ENCODE assay signal across 27 cellular contexts in the genomic region with DNA sequence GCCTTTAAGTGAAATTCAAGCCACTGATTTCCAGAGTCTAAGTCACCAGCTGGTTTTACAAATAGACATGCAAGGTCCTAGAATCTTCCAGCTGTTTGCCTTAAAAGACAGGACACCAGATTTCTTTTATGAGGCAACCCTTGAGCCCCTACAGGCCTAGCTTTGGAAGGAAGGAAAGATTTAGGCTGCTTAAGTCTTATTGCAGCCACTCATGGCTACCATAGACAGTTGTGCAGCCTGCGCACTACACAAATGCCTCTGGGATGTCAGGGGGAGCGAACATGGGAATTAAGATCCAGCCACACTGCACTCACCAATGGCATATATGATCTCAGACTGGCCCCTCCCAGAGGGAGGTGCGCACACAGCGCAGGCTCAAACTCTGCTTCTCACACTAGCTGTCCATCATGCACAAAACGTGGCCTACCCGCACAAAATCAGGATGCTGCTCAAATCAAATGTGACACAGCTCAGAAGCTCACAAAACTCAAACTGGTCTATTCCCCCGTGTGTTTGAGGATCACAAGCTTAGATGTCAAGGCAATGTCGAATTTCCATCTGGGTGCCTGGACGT. TPM values are rescaled to one million over a fixed set of nuclear protein-coding genes. Genes with fewer than 3 reads are reported as not detected.
A peak's percentile ranks its signal among the peaks of the same experiment; 100 is the strongest.
DNase-seq lines count a peak whose midpoint lies in the region; ATAC-seq and TF ChIP-seq lines count a peak whose summit lies in the region.
"Had no signal": no experiment of that assay in that cellular context is flagged by ENCODE, and none has a peak within 500 bp of the region (broad histone marks: within the 10 kb centered on the region; RNA-seq: fewer than 3 reads in every experiment).

No MANE protein-coding gene starts in this region.

- peak; percentile 60 for ATAC-seq in Right ventricle myocardium inferior
- ATAC-seq: stimulated activated naive CD8-positive, alpha-beta T cell treated with anti-CD3 and anti-CD28 coated beads, Interleukin-15, Interleukin-2, amounts not matched to agents 100 U/mL and 50 U/mL, for 24 hours; T-helper 17 cell had no signal

- H3K27ac Mint-ChIP-seq in chondrocyte (ENCODE audit: unreplicated experiment) = peak overlapping the region; percentile 12
- H3K27ac Mint-ChIP-seq in HFFc6 = no peak overlapping the region
- H3K27ac Mint-ChIP-seq: activated naive CD8-positive, alpha-beta T cell; T-helper 17 cell had no signal

- no peaks in the 10 kb centered on the region for H3K36me3 ChIP-seq in left ventricle myocardium inferior
- no peaks in the 10 kb centered on the region for H3K36me3 ChIP-seq in subcutaneous abdominal adipose tissue (ENCODE audit: control insufficient read depth in 5 of 5, insufficient read depth in 5 of 5, low read length in 5 of 5)
- H3K36me3 ChIP-seq in SJCRH30 = no peaks in the 10 kb centered on the region
- H3K36me3 ChIP-seq: thoracic aorta had no signal

- H3K9me3 Mint-ChIP-seq in chondrocyte (ENCODE audit: low read depth) (peaks cover 8% of the 10 kb centered on the region), HFFc6 (peaks cover 4% of the 10 kb centered on the region; the same call in 1 of the 2 replicates)
- H3K9me3 Mint-ChIP-seq: central memory CD8-positive, alpha-beta T cell had no signal

- intact Hi-C loops in Right ventricle myocardium inferior (cut with DNase I) = no loop called here
- intact Hi-C loops in cardiac septum (cut with DNase I) = no loop called here
- intact Hi-C loops in left ventricle myocardium inferior (cut with micrococcal nuclease) = no loop called here

- H3K4me3 Mint-ChIP-seq in chondrocyte (ENCODE audit: unreplicated experiment) (no peak overlapping the region), HFFc6 (no peak overlapping the region)
- H3K4me3 Mint-ChIP-seq: activated naive CD8-positive, alpha-beta T cell; central memory CD8-positive, alpha-beta T cell; T-helper 17 cell had no signal

- TF ChIP-seq CTCF in chondrocyte (IDR thresholded peaks at IDR 0.05) (no peak), left ventricle myocardium inferior (IDR thresholded peaks at IDR 0.05; ENCODE audit: borderline replicate concordance) (no peak), HFFc6 (IDR thresholded peaks at IDR 0.05) (no peak)

- no peaks in the 10 kb centered on the region for H3K27me3 Mint-ChIP-seq in chondrocyte (ENCODE audit: low read depth)
- no peaks in the 10 kb centered on the region; the same call in none of the 2 replicates for H3K27me3 Mint-ChIP-seq in HFFc6 (ENCODE audit: insufficient read depth)
- H3K27me3 Mint-ChIP-seq: activated naive CD8-positive, alpha-beta T cell; central memory CD8-positive, alpha-beta T cell had no signal

- no peak overlapping the region for H3K9ac ChIP-seq in subcutaneous abdominal adipose tissue (ENCODE audit: low read length in 5 of 5)

- H3K27ac ChIP-seq in left ventricle myocardium inferior (replicated peaks) (peak overlapping the region; percentile 27), subcutaneous abdominal adipose tissue (ENCODE audit: low read depth, low read length) (peak overlapping the region; percentile 14), SJCRH30 (no peak overlapping the region)
- H3K27ac ChIP-seq: dorsolateral prefrontal cortex, thoracic aorta had no signal

- H3K4me1 ChIP-seq in left ventricle myocardium inferior (peaks cover 8% of the 10 kb centered on the region), subcutaneous abdominal adipose tissue (ENCODE audit: control insufficient read depth in 5 of 5, insufficient read depth in 5 of 5, low read length in 5 of 5) (peaks cover 0 to 12% (median 10%) of the 10 kb centered on the region in 5 donors), SJCRH30 (peaks cover 8% of the 10 kb centered on the region; the same call in 1 of the 2 replicates)

- no peaks in the 10 kb centered on the region for H3K36me3 Mint-ChIP-seq in chondrocyte (ENCODE audit: low read depth)
- 0 out of 2 replicates have a peak, but pooled peaks cover 4% of the 10 kb centered on the region for H3K36me3 Mint-ChIP-seq in HFFc6 (ENCODE audit: low read depth)
- H3K36me3 Mint-ChIP-seq: activated naive CD8-positive, alpha-beta T cell had no signal

- DNase-seq in Right ventricle myocardium inferior (ENCODE audit: missing footprints) (no peak), cardiac septum (ENCODE audit: low spot score) (no peak), chondrocyte (ENCODE audit: low spot score) (no peak), left ventricle myocardium inferior (no peak), dedifferentiated amniotic fluid mesenchymal stem cell (ENCODE audit: extremely low spot score) (no peak), HFFc6 (no peak), SJCRH30 (no peak)
- DNase-seq: activated CD4-positive, alpha-beta T cell treated with anti-CD3 and anti-CD28 coated beads for 1 hour; activated T-cell treated with anti-CD3 and anti-CD28 coated beads for 4 hours; AML-193; aorta; dorsolateral prefrontal cortex; KG1; kidney glomerular epithelial cell; NCI-H1417; NCI-H2029 treated with DMSO at 0.1 percent for 48 hours; stimulated activated naive CD8-positive, alpha-beta T cell treated with anti-CD3 and anti-CD28 coated beads, Interleukin-15, Interleukin-2, amounts not matched to agents 100 U/mL and 50 U/mL, for 24 hours; T-helper 17 cell had no signal

- H3K9me3 ChIP-seq in left ventricle myocardium inferior (replicated peaks) (peaks cover 4% of the 10 kb centered on the region), subcutaneous abdominal adipose tissue (ENCODE audit: control insufficient read depth in 5 of 5, low read length in 5 of 5) (peaks cover 3 to 6% (median 3%) of the 10 kb centered on the region in 5 donors), SJCRH30 (replicated peaks) (0 out of 2 replicates have a peak, but pooled peaks cover 2% of the 10 kb centered on the region)

- H3K4me1 Mint-ChIP-seq in chondrocyte (ENCODE audit: low read depth) (peaks cover 18% of the 10 kb centered on the region), HFFc6 (ENCODE audit: low read depth) (no peaks in the 10 kb centered on the region)
- H3K4me1 Mint-ChIP-seq: central memory CD8-positive, alpha-beta T cell; T-helper 17 cell had no signal

- H3K27me3 ChIP-seq in left ventricle myocardium inferior (ENCODE audit: low read depth) = peaks cover 11% of the 10 kb centered on the region
- H3K27me3 ChIP-seq in subcutaneous abdominal adipose tissue (ENCODE audit: control insufficient read depth in 5 of 5, insufficient read depth in 4 of 5, low read length in 5 of 5) = no peaks in the 10 kb centered on the region
- H3K27me3 ChIP-seq in SJCRH30 = no peaks in the 10 kb centered on the region

- H3K4me3 ChIP-seq in left ventricle myocardium inferior (no peak overlapping the region), subcutaneous abdominal adipose tissue (ENCODE audit: low read depth in 1 of 5, low read length in 5 of 5) (no peak overlapping the region), SJCRH30 (no peak overlapping the region)
- H3K4me3 ChIP-seq: dorsolateral prefrontal cortex, thoracic aorta had no signal

RNA-seq across cellular contexts. Expression of a gene that starts 42.8 kb away (rescaled TPM):
- total RNA-seq in Right ventricle myocardium inferior (not detected), cardiac septum (not detected), chondrocyte (3.4 to 5.1 TPM (median 4.7 TPM) in 3 replicates), left ventricle myocardium inferior (not detected)
- total RNA-seq in HFFc6 (2021; fragmentation: NEBNext Ultra II Directional; extraction: Animal tissue kit (Norgen Biotek cat#: 25700)) = not detected
- 3.9 and 4.1 TPM in 2 replicates for total RNA-seq in SJCRH30 (2014; rRNA removed; shearing (Covaris generic))
- total RNA-seq: A172, aorta, dorsolateral prefrontal cortex, fibroblast of lung, H4, HT1080, posterior vena cava, T-helper 17 cell, thoracic aorta had no signal
